In the genomic region with DNA sequence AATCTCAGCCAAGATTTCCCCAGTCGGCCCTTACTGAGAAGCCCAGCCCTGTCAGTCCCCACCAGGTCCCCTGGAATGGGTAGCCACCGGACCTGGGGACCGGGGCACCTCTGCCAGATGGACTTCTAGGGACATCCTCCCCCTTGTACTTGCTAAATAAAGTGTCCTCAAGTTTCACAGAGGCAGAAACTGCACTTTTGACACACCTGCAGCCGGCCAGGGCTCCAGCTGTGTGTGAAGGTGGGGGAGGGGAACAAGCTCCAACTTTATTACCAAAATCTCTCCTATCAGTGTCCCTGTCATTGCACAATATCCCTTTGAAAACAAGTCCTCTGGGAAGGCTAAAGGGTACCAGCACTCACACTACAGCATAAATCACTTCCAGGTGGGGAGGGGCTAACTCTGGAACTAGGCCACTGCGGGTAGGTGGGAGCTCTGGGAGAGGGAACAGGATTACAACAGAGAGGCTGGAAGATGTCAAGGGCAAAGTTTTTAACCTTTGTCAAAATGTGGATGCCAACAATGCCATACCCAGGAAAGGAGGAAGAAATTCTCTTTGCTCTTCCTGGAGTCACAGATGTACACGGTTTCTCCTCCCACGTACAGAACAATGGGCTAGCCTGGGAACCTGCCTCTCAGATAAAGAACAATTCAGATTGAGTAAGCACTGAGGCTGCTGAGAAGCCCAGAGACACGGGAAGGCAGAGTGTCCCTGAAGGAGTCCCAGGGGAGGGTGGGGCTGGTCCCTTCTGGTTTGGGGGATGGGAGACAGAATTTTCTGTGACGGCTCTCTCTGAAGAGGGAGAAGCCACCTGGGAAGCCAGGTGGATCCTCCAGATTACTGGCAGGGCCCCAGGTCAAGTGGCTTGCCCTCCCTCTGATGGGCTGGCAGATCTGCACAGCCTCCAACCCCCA, we compare ENCODE assay signal across 12 cellular contexts. TPM values are rescaled to one million over a fixed set of nuclear protein-coding genes. Genes with fewer than 3 reads are reported as not detected.
A peak's percentile ranks its signal among the peaks of the same experiment; 100 is the strongest.
DNase-seq lines count a peak whose midpoint lies in the region; ATAC-seq and TF ChIP-seq lines count a peak whose summit lies in the region.
"Had no signal": no experiment of that assay in that cellular context is flagged by ENCODE, and none has a peak within 500 bp of the region (broad histone marks: within the 10 kb centered on the region; RNA-seq: fewer than 3 reads in every experiment).

No MANE protein-coding gene starts in this region.

- H3K36me3 ChIP-seq in BLaER1 (peaks cover 8% of the 10 kb centered on the region; the same call in 1 of the 2 replicates), left lung (no peaks in the 10 kb centered on the region)
- H3K36me3 ChIP-seq: heart left ventricle had no signal

- intact Hi-C loops in left lung (cut with DNase I): no loop called here

- H3K27me3 Mint-ChIP-seq in effector memory CD8-positive, alpha-beta T cell: peaks cover 18 to 33% of the 10 kb centered on the region in 2 donors

- H3K9me3 Mint-ChIP-seq in effector memory CD8-positive, alpha-beta T cell: no peaks in the 10 kb centered on the region
- H3K9me3 Mint-ChIP-seq: activated CD4-positive, alpha-beta T cell treated with anti-CD3 and anti-CD28 coated beads, Interleukin-2, amount 10 ng/mL, durations not matched to agents 7 days and 5 days had no signal

- ATAC-seq in HG02678 (IDR thresholded peaks at IDR 0.05; ENCODE audit: unreplicated experiment): peak; percentile 35
- ATAC-seq in left lung: peak; percentile 10
- ATAC-seq in GM21526 (IDR thresholded peaks at IDR 0.05; ENCODE audit: low FRiP score, unreplicated experiment): no peak
- no peak for ATAC-seq in effector memory CD8-positive, alpha-beta T cell (replicated peaks)

- no peaks in the 10 kb centered on the region for H3K36me3 Mint-ChIP-seq in effector memory CD8-positive, alpha-beta T cell (ENCODE audit: insufficient read depth)

- TF ChIP-seq CTCF in left lung (IDR thresholded peaks at IDR 0.05): no peak

- no peaks in the 10 kb centered on the region for H3K4me1 Mint-ChIP-seq in effector memory CD8-positive, alpha-beta T cell (ENCODE audit: low read depth in 2 of 2)
- H3K4me1 Mint-ChIP-seq: activated CD4-positive, alpha-beta T cell treated with anti-CD3 and anti-CD28 coated beads, Interleukin-2, amount 10 ng/mL, durations not matched to agents 7 days and 5 days had no signal

- H3K27me3 ChIP-seq in BLaER1 (no peaks in the 10 kb centered on the region), left lung (no peaks in the 10 kb centered on the region)
- H3K27me3 ChIP-seq: heart left ventricle had no signal

- H3K4me3 ChIP-seq in BLaER1 (no peak overlapping the region), left lung (no peak overlapping the region)
- H3K4me3 ChIP-seq: heart left ventricle had no signal

- peaks cover 27% of the 10 kb centered on the region; the same call in 1 of the 2 replicates for H4K20me1 ChIP-seq in BLaER1

- peak overlapping the region; percentile 49; the same call in 1 of the 2 replicates for H3K9ac ChIP-seq in BLaER1

- peak; percentile 2 for DNase-seq in NCI-H774 (lab: John Stamatoyannopoulos, UW)
- DNase-seq in left lung: no peak
- DNase-seq in globus pallidus (ENCODE audit: low spot score): no peak
- DNase-seq in effector memory CD8-positive, alpha-beta T cell: no peak
- no peak for DNase-seq in stimulated activated naive CD4-positive, alpha-beta T cell treated with Interleukin-2 at 50 U/mL for 16 hours (lab: John Stamatoyannopoulos, UW)
- DNase-seq: activated CD4-positive, alpha-beta T cell treated with anti-CD3 and anti-CD28 coated beads, Interleukin-2, amount 10 ng/mL, durations not matched to agents 7 days and 5 days; anterior cingulate cortex; C1 segment of cervical spinal cord had no signal

- H3K27ac Mint-ChIP-seq in effector memory CD8-positive, alpha-beta T cell: no peak overlapping the region
- H3K27ac Mint-ChIP-seq: activated CD4-positive, alpha-beta T cell treated with anti-CD3 and anti-CD28 coated beads, Interleukin-2, amount 10 ng/mL, durations not matched to agents 7 days and 5 days had no signal

- H3K4me3 Mint-ChIP-seq in effector memory CD8-positive, alpha-beta T cell: no peak overlapping the region
- H3K4me3 Mint-ChIP-seq: activated CD4-positive, alpha-beta T cell treated with anti-CD3 and anti-CD28 coated beads, Interleukin-2, amount 10 ng/mL, durations not matched to agents 7 days and 5 days had no signal

- peak overlapping the region; percentile 84 for H3K4me2 ChIP-seq in BLaER1

- H3K27ac ChIP-seq in BLaER1 (peak overlapping the region; percentile 88), left lung (peak overlapping the region in 1 of 2 donors; percentile 35)
- H3K27ac ChIP-seq: heart left ventricle had no signal

- H3K9me3 ChIP-seq in BLaER1 (no peaks in the 10 kb centered on the region), left lung (no peaks in the 10 kb centered on the region)
- H3K9me3 ChIP-seq: heart left ventricle had no signal

- peaks cover 87% of the 10 kb centered on the region for H3K4me1 ChIP-seq in BLaER1
- H3K4me1 ChIP-seq in left lung: peaks cover 7 to 8% of the 10 kb centered on the region in 2 donors
- H3K4me1 ChIP-seq: heart left ventricle had no signal

RNA-seq across cellular contexts. Expression of gene SDC1, which starts 11.0 kb away (rescaled TPM):
- total RNA-seq in left lung: 100 to 1,000 TPM; 127 to 278 TPM

Comparison
In these comparisons a context has a peak if more than half of its experiments do, and no peak if none do; other contexts are left out.
1. ATAC-seq: peak in HG02678 (single experiment) and left lung (single experiment); none in GM21526 (single experiment) and effector memory CD8-positive, alpha-beta T cell (single experiment).